Comparison of ENCODE assay signal across 18 cellular contexts in genomic region chr5:40497573-40497972, GRCh38.
DNase-seq lines count a peak whose midpoint lies in the region; ATAC-seq, FAIRE-seq and TF ChIP-seq lines count a peak whose summit lies in the region.
"Had no signal": no experiment of that assay in that cellular context is flagged by ENCODE, and none has a peak within 500 bp of the region (broad histone marks: within the 10 kb centered on the region; RNA-seq: fewer than 3 reads in every experiment).

No MANE protein-coding gene starts in this region.

- H3K36me3 ChIP-seq in CD8-positive, alpha-beta memory T cell (ENCODE audit: insufficient read depth, low read length) = no peaks in the 10 kb centered on the region

- ATAC-seq in activated CD4-positive, CD25-positive, alpha-beta regulatory T cell treated with anti-CD3 and anti-CD28 coated beads, Interleukin-2, amount 50 U/mL, for 24 hours = peak; percentile 38 to 55
- peak; percentile 81 for ATAC-seq in stimulated activated effector memory CD8-positive, alpha-beta T cell treated with anti-CD3 and anti-CD28 coated beads, Interleukin-12 subunit alpha, Interleukin-12 subunit beta, amount 100 ng/mL, for 72 hours
- ATAC-seq in WTC11 = no peak
- ATAC-seq: Panc1 had no signal

- no peak overlapping the region for H3K27ac Mint-ChIP-seq in stimulated activated effector memory CD8-positive, alpha-beta T cell treated with anti-CD3 and anti-CD28 coated beads, Interleukin-12 subunit alpha, Interleukin-12 subunit beta, amount 100 ng/mL, for 72 hours
- no peak overlapping the region for H3K27ac Mint-ChIP-seq in CD8-positive, alpha-beta memory T cell
- H3K27ac Mint-ChIP-seq in WTC11 = no peak overlapping the region
- H3K27ac Mint-ChIP-seq: activated CD4-positive, alpha-beta T cell treated with anti-CD3 and anti-CD28 coated beads, Interleukin-2, amount 10 ng/mL, durations not matched to agents 7 days and 5 days; CD4-positive, alpha-beta memory T cell had no signal

- no peaks in the 10 kb centered on the region for H3K4me1 ChIP-seq in CD8-positive, alpha-beta memory T cell (ENCODE audit: insufficient read depth, low read length)

- FAIRE-seq in RCC 7860 (lab: Jason Lieb, UNC) = no peak

- H3K27me3 ChIP-seq in CD8-positive, alpha-beta memory T cell (ENCODE audit: insufficient read depth, low read length, poor library complexity, severe bottlenecking) = no peaks in the 10 kb centered on the region

- H3K4me3 Mint-ChIP-seq in stimulated activated effector memory CD8-positive, alpha-beta T cell treated with anti-CD3 and anti-CD28 coated beads, Interleukin-12 subunit alpha, Interleukin-12 subunit beta, amount 100 ng/mL, for 72 hours = no peak overlapping the region
- no peak overlapping the region for H3K4me3 Mint-ChIP-seq in CD8-positive, alpha-beta memory T cell
- no peak overlapping the region for H3K4me3 Mint-ChIP-seq in WTC11
- H3K4me3 Mint-ChIP-seq: activated CD4-positive, alpha-beta T cell treated with anti-CD3 and anti-CD28 coated beads, Interleukin-2, amount 10 ng/mL, durations not matched to agents 7 days and 5 days; CD4-positive, alpha-beta memory T cell had no signal

- no peaks in the 10 kb centered on the region for H3K36me3 Mint-ChIP-seq in stimulated activated effector memory CD8-positive, alpha-beta T cell treated with anti-CD3 and anti-CD28 coated beads, Interleukin-12 subunit alpha, Interleukin-12 subunit beta, amount 100 ng/mL, for 72 hours
- H3K36me3 Mint-ChIP-seq in CD8-positive, alpha-beta memory T cell = no peaks in the 10 kb centered on the region
- no peaks in the 10 kb centered on the region for H3K36me3 Mint-ChIP-seq in WTC11
- H3K36me3 Mint-ChIP-seq: CD4-positive, alpha-beta memory T cell had no signal

- DNase-seq in activated CD4-positive, CD25-positive, alpha-beta regulatory T cell (lab: John Stamatoyannopoulos, UW) = no peak
- DNase-seq in RCC 7860 (ENCODE audit: low spot score) (peak; percentile 90), fibroblast of the aortic adventitia (ENCODE audit: low read depth) (peak; percentile 63), NCI-H187 (lab: John Stamatoyannopoulos, UW) (no peak), WTC11 (ENCODE audit: low spot score) (no peak)
- DNase-seq in stimulated activated effector memory CD8-positive, alpha-beta T cell treated with anti-CD3 and anti-CD28 coated beads, Interleukin-12 subunit alpha, Interleukin-12 subunit beta, amount 100 ng/mL, for 72 hours (ENCODE audit: low spot score in 2 of 2) = no peak
- DNase-seq in CD8-positive, alpha-beta memory T cell = no peak
- DNase-seq: 8988T; activated CD4-positive, alpha-beta T cell treated with anti-CD3 and anti-CD28 coated beads, Interleukin-2, amount 10 ng/mL, durations not matched to agents 7 days and 5 days; CD4-positive, alpha-beta memory T cell; GDM1; KG1; NCI-H1436; NCI-H524 treated with DMSO at 0.1 percent for 48 hours; retina; stimulated activated CD4-positive, alpha-beta T cell treated with anti-CD3 and anti-CD28 coated beads, Interleukin-4, amount 100 ng/mL, for 24 hours had no signal

- POLR2A ChIA-PET in CD8-positive, alpha-beta memory T cell (lab: Charles Lee) = no interaction called here
- POLR2A ChIA-PET in WTC11 (lab: Charles Lee) = no interaction called here

- CTCF ChIA-PET in CD8-positive, alpha-beta memory T cell (lab: Charles Lee) = no interaction called here
- CTCF ChIA-PET in WTC11 (lab: Charles Lee) = no interaction called here

- H3K4me1 Mint-ChIP-seq in stimulated activated effector memory CD8-positive, alpha-beta T cell treated with anti-CD3 and anti-CD28 coated beads, Interleukin-12 subunit alpha, Interleukin-12 subunit beta, amount 100 ng/mL, for 72 hours = peaks cover 14% of the 10 kb centered on the region
- peaks cover 3 to 9% (median 6%) of the 10 kb centered on the region in 3 donors for H3K4me1 Mint-ChIP-seq in CD8-positive, alpha-beta memory T cell
- H3K4me1 Mint-ChIP-seq in WTC11 = peaks cover 22% of the 10 kb centered on the region

- H3K9me3 Mint-ChIP-seq in stimulated activated effector memory CD8-positive, alpha-beta T cell treated with anti-CD3 and anti-CD28 coated beads, Interleukin-12 subunit alpha, Interleukin-12 subunit beta, amount 100 ng/mL, for 72 hours = no peaks in the 10 kb centered on the region
- no peaks in the 10 kb centered on the region for H3K9me3 Mint-ChIP-seq in CD8-positive, alpha-beta memory T cell
- peaks cover 4% of the 10 kb centered on the region; the same call in 1 of the 2 replicates for H3K9me3 Mint-ChIP-seq in WTC11

- H3K9me3 ChIP-seq in CD8-positive, alpha-beta memory T cell (ENCODE audit: low read length) = no peaks in the 10 kb centered on the region

- peaks cover 0 to 3% of the 10 kb centered on the region in 2 donors for H3K27me3 Mint-ChIP-seq in CD8-positive, alpha-beta memory T cell
- no peaks in the 10 kb centered on the region for H3K27me3 Mint-ChIP-seq in WTC11 (ENCODE audit: low read depth)
- H3K27me3 Mint-ChIP-seq: activated CD4-positive, alpha-beta T cell treated with anti-CD3 and anti-CD28 coated beads, Interleukin-2, amount 10 ng/mL, durations not matched to agents 7 days and 5 days; CD4-positive, alpha-beta memory T cell had no signal

- H3K4me3 ChIP-seq in fibroblast of the aortic adventitia (ENCODE audit: low read depth, low read length) = no peak overlapping the region
- H3K4me3 ChIP-seq in CD8-positive, alpha-beta memory T cell (ENCODE audit: low read length) = no peak overlapping the region

- TF ChIP-seq CTCF in fibroblast of the aortic adventitia (IDR thresholded peaks at IDR 0.05; ENCODE audit: insufficient read depth, low read length) (no peak), WTC11 (IDR thresholded peaks at IDR 0.05) (no peak)

- H3K27ac ChIP-seq in CD8-positive, alpha-beta memory T cell (ENCODE audit: low read depth, low read length) = no peak overlapping the region

TF ChIP-seq in WTC11, 78 proteins besides CTCF, POLR2A, EP300 and RAD21:
- TF ChIP-seq ESRRA (CRISPR knock-in tag; IDR thresholded peaks at IDR 0.05; ENCODE audit: borderline replicate concordance) (no peak), ZMAT4 (CRISPR knock-in tag; IDR thresholded peaks at IDR 0.05) (no peak), ZNF138 (CRISPR knock-in tag; conservative IDR thresholded peaks at IDR 0.05) (no peak), NFE2L1 (CRISPR knock-in tag; IDR thresholded peaks at IDR 0.05) (no peak), TEAD1 (CRISPR knock-in tag; IDR thresholded peaks at IDR 0.05) (no peak), RORB (CRISPR knock-in tag; IDR thresholded peaks at IDR 0.05) (no peak)

Comparison
In these comparisons a context has a peak if more than half of its experiments do, and no peak if none do; other contexts are left out.
1. DNase-seq: peak in RCC 7860 (single experiment) and fibroblast of the aortic adventitia (single experiment); none in activated CD4-positive, CD25-positive, alpha-beta regulatory T cell (0 of 4), stimulated activated effector memory CD8-positive, alpha-beta T cell treated with anti-CD3 and anti-CD28 coated beads, Interleukin-12 subunit alpha, Interleukin-12 subunit beta, amount 100 ng/mL, for 72 hours (0 of 2), CD8-positive, alpha-beta memory T cell (0 of 5), NCI-H187 (0 of 2) and WTC11 (single experiment).